15 cellular contexts compared by ENCODE assay signal in genomic region chr7:140695381-140695780, GRCh38. TPM values are rescaled to one million over a fixed set of nuclear protein-coding genes. Genes with fewer than 3 reads are reported as not detected.
DNase-seq lines count a peak whose midpoint lies in the region; ATAC-seq and TF ChIP-seq lines count a peak whose summit lies in the region.
"Had no signal": no experiment of that assay in that cellular context is flagged by ENCODE, and none has a peak within 500 bp of the region (broad histone marks: within the 10 kb centered on the region; RNA-seq: fewer than 3 reads in every experiment).

No MANE protein-coding gene starts in this region.

- H3K9me3 Mint-ChIP-seq in CD14-positive monocyte: no peaks in the 10 kb centered on the region

- H3K27ac ChIP-seq in HEK293 (ENCODE audit: extremely low read depth, low read depth, low read length) (no peak overlapping the region), osteoblast (ENCODE audit: low read depth, low read length) (peak overlapping the region; percentile 81), coronary artery (no peak overlapping the region)
- peak overlapping the region; percentile 94 for H3K27ac ChIP-seq in effector memory CD4-positive, alpha-beta T cell (ENCODE audit: insufficient read depth, low read length, poor library complexity, severe bottlenecking)

- intact Hi-C loops in CD14-positive monocyte (cut with micrococcal nuclease): loop anchor here in 1 of 2 donors (10.0 kb wide), 1 partner anchor 229 kb away; the partner anchor contains the start of gene BRAF

- H3K79me2 ChIP-seq in osteoblast (ENCODE audit: insufficient read depth, low read length): peaks cover 36% of the 10 kb centered on the region

- no peak overlapping the region for H2AFZ ChIP-seq in osteoblast (ENCODE audit: low read length)

- H3K27ac Mint-ChIP-seq in CD14-positive monocyte: peak overlapping the region in 4 of 7 donors; percentile 41 to 97 (median 75)

- peaks cover 0 to 1% (median 1%) of the 10 kb centered on the region in 3 donors for H3K27me3 Mint-ChIP-seq in CD14-positive monocyte (ENCODE audit: low read depth in 3 of 3)

- no peaks in the 10 kb centered on the region for H3K9me3 ChIP-seq in HEK293 (ENCODE audit: control insufficient read depth, insufficient read depth, low read depth, low read length)
- no peaks in the 10 kb centered on the region for H3K9me3 ChIP-seq in effector memory CD4-positive, alpha-beta T cell (ENCODE audit: control insufficient read depth, low read length)
- no peaks in the 10 kb centered on the region for H3K9me3 ChIP-seq in osteoblast (ENCODE audit: low read depth, low read length)
- H3K9me3 ChIP-seq: body of pancreas had no signal

- H3K4me2 ChIP-seq in osteoblast (ENCODE audit: insufficient read depth, low read length): no peak overlapping the region

- H3K4me1 Mint-ChIP-seq in CD14-positive monocyte: peaks cover 26% of the 10 kb centered on the region

- CTCF ChIA-PET in HEK293 (lab: Yijun Ruan, JAX): interaction anchor here (1.1 kb wide), 1 partner anchor 21 kb away, joined by 7 read pairs; no protein-coding TSS in a partner anchor

- POLR2A ChIA-PET in HEK293 (lab: Yijun Ruan, JAX): interaction anchor here (0.6 kb wide), 1 partner anchor 365 kb away, joined by 4 read pairs; no protein-coding TSS in a partner anchor

- DNase-seq in CD14-positive monocyte (ENCODE audit: low spot score) (no peak), osteoblast (ENCODE audit: insufficient read length, low spot score, missing footprints) (no peak), coronary artery (ENCODE audit: low spot score) (no peak), HCEC 1CT (no peak), C1 segment of cervical spinal cord (lab: John Stamatoyannopoulos, UW) (no peak)
- no peak for DNase-seq in effector memory CD4-positive, alpha-beta T cell
- DNase-seq: activated CD4-positive, alpha-beta T cell treated with anti-CD3 and anti-CD28 coated beads for 48 hours; effector CD8-positive, alpha-beta T cell; foreskin fibroblast; RPMI8226; stimulated activated CD4-positive, alpha-beta T cell treated with anti-CD3 and anti-CD28 coated beads, Interleukin-12 subunit alpha, Interleukin-12 subunit beta, amount 100 ng/mL, for 4 hours had no signal

- H3K27me3 ChIP-seq in effector memory CD4-positive, alpha-beta T cell (replicated peaks; ENCODE audit: control insufficient read depth, insufficient read depth, low read length, poor library complexity, severe bottlenecking): no peaks in the 10 kb centered on the region
- H3K27me3 ChIP-seq in osteoblast (ENCODE audit: insufficient read depth, low read length): no peaks in the 10 kb centered on the region
- H3K27me3 ChIP-seq: body of pancreas had no signal

- H3K4me3 ChIP-seq in HEK293 (ENCODE audit: low read depth, low read length) (no peak overlapping the region), osteoblast (ENCODE audit: insufficient read depth, low read length) (no peak overlapping the region), coronary artery (no peak overlapping the region)
- H3K4me3 ChIP-seq in effector memory CD4-positive, alpha-beta T cell (ENCODE audit: insufficient read depth, low read depth, low read length, poor library complexity, severe bottlenecking): no peak overlapping the region
- H3K4me3 ChIP-seq: body of pancreas had no signal

- peaks cover 30 to 33% of the 10 kb centered on the region in 2 donors for H3K36me3 Mint-ChIP-seq in CD14-positive monocyte

- no peak for ATAC-seq in HG03039 (IDR thresholded peaks at IDR 0.05; ENCODE audit: unreplicated experiment)
- ATAC-seq: body of pancreas had no signal

- no peak for TF ChIP-seq CTCF in CD14-positive monocyte (IDR thresholded peaks at IDR 0.05)
- no peak for TF ChIP-seq CTCF in HEK293 (tag by site-specific recombination; IDR thresholded peaks at IDR 0.05)
- no peak for TF ChIP-seq CTCF in osteoblast (IDR thresholded peaks at IDR 0.05; ENCODE audit: extremely low read depth, low read depth, low read length)
- no peak for TF ChIP-seq CTCF in coronary artery (IDR thresholded peaks at IDR 0.05)

- peaks cover 7 to 59% of the 10 kb centered on the region in 2 experiments; a peak in 2 of 3 replicates for H3K36me3 ChIP-seq in HEK293 (ENCODE audit: control insufficient read depth in 2 of 2, insufficient read depth in 1 of 2, low read length in 2 of 2)
- peaks cover 6% of the 10 kb centered on the region for H3K36me3 ChIP-seq in effector memory CD4-positive, alpha-beta T cell (ENCODE audit: control insufficient read depth, insufficient read depth, low read length)
- peaks cover 14% of the 10 kb centered on the region for H3K36me3 ChIP-seq in osteoblast (ENCODE audit: insufficient read depth, low read length)

- H4K20me1 ChIP-seq in osteoblast (ENCODE audit: insufficient read depth, low read length): peaks cover 8% of the 10 kb centered on the region

- H3K4me3 Mint-ChIP-seq in CD14-positive monocyte: no peak overlapping the region

- no peaks in the 10 kb centered on the region for H3K4me1 ChIP-seq in HEK293 (ENCODE audit: control insufficient read depth, insufficient read depth, low read length)
- peaks cover 18% of the 10 kb centered on the region for H3K4me1 ChIP-seq in effector memory CD4-positive, alpha-beta T cell (ENCODE audit: control insufficient read depth, insufficient read depth, low read length, poor library complexity, severe bottlenecking)
- H3K4me1 ChIP-seq in osteoblast (ENCODE audit: insufficient read depth, low read length): peaks cover 17% of the 10 kb centered on the region

TF ChIP-seq in HEK293, 187 proteins besides CTCF, POLR2A, EP300 and RAD21:
- TF ChIP-seq ZNF830 (tag by site-specific recombination; IDR thresholded peaks at IDR 0.05; ENCODE audit: low read depth) (no peak), ZNF2 (tag by site-specific recombination; IDR thresholded peaks at IDR 0.05) (no peak), ZNF600 (tag by site-specific recombination; IDR thresholded peaks at IDR 0.05) (0 out of 2 replicates have a peak, but pooled peaks have one; percentile 20), ZNF837 (tag by site-specific recombination; IDR thresholded peaks at IDR 0.05) (no peak), KLF7 (tag by site-specific recombination; IDR thresholded peaks at IDR 0.05; ENCODE audit: borderline replicate concordance) (no peak)
- TF ChIP-seq, protein P1, sequence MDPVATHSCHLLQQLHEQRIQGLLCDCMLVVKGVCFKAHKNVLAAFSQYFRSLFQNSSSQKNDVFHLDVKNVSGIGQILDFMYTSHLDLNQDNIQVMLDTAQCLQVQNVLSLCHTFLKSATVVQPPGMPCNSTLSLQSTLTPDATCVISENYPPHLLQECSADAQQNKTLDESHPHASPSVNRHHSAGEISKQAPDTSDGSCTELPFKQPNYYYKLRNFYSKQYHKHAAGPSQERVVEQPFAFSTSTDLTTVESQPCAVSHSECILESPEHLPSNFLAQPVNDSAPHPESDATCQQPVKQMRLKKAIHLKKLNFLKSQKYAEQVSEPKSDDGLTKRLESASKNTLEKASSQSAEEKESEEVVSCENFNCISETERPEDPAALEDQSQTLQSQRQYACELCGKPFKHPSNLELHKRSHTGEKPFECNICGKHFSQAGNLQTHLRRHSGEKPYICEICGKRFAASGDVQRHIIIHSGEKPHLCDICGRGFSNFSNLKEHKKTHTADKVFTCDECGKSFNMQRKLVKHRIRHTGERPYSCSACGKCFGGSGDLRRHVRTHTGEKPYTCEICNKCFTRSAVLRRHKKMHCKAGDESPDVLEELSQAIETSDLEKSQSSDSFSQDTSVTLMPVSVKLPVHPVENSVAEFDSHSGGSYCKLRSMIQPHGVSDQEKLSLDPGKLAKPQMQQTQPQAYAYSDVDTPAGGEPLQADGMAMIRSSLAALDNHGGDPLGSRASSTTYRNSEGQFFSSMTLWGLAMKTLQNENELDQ (tag by site-specific recombination; IDR thresholded peaks at IDR 0.05; ENCODE audit: low read depth): no peak

RNA-seq across cellular contexts. Expression of gene NDUFB2, which starts 1.1 kb away (rescaled TPM):
- 100 to 1,000 TPM; 479 to 516 TPM for polyA plus RNA-seq in CD14-positive monocyte
- total RNA-seq in osteoblast: 56.5 and 66.3 TPM in 2 replicates

RNA-seq across cellular contexts. Expression of gene ADCK2, which starts 22.6 kb away (rescaled TPM):
- 10 to 100 TPM; 18.3 to 28.7 TPM for polyA plus RNA-seq in CD14-positive monocyte
- 25.3 and 28.6 TPM in 2 replicates for total RNA-seq in osteoblast

RNA-seq across cellular contexts. Expression of gene DENND2A, which starts 54.8 kb away (rescaled TPM):
- polyA plus RNA-seq in CD14-positive monocyte: not detected
- 0.36 and 0.59 TPM in 2 replicates for total RNA-seq in osteoblast
- total RNA-seq: T-helper 1 cell treated with Interleukin-12 subunit alpha and Interleukin-12 subunit beta and Interleukin-4 antibody, amounts not matched to agents 30 ng/mL and 1 ng/mL, for 36 hours had no signal

Comparison
In these comparisons a context has a peak if more than half of its experiments do, and no peak if none do; other contexts are left out.
1. H3K27ac ChIP-seq: peak in effector memory CD4-positive, alpha-beta T cell (single experiment) and osteoblast (single experiment); none in HEK293 (single experiment) and coronary artery (0 of 2).